19 cellular contexts compared by ENCODE assay signal in the genomic region with DNA sequence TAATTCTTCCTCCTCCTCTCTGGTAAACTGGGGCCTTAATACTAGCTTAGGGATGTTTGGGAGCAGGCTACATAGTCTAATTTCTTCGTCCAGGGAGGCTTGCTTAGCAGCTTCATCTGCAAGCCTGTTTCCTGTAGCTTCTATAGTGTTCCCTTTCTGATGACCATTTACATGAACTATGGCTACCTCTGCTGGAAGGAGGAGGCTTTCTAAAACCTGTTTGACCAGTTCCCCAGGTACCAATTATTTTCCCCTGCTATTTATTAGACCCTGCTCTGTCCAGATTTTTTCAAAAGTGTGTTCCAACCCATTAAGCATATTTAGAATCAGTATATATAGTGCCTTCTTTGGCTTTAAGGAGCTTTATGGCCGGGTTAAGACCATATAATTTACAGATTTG. TPM values are rescaled to one million over a fixed set of nuclear protein-coding genes. Genes with fewer than 3 reads are reported as not detected.
DNase-seq lines count a peak whose midpoint lies in the region; ATAC-seq and TF ChIP-seq lines count a peak whose summit lies in the region.
"Had no signal": no experiment of that assay in that cellular context is flagged by ENCODE, and none has a peak within 500 bp of the region (broad histone marks: within the 10 kb centered on the region; RNA-seq: fewer than 3 reads in every experiment).

No MANE protein-coding gene starts in this region.

- DNase-seq in ELF-1 (ENCODE audit: low read depth, low spot score) (peak; percentile 43), NCI-H2029 treated with DMSO at 0.1 percent for 48 hours (lab: John Stamatoyannopoulos, UW) (peak; percentile 14), WTC11 (ENCODE audit: low spot score) (no peak), trophoblast cell (peak; percentile 48 to 67), endothelial cell (ENCODE audit: low spot score) (no peak), progenitor cell of endocrine pancreas (ENCODE audit: low spot score, unreplicated experiment) (no peak), H9 (no peak)
- DNase-seq: activated CD4-positive, alpha-beta T cell treated with anti-CD3 and anti-CD28 coated beads for 36 hours; activated CD8-positive, alpha-beta memory T cell treated with anti-CD3 and anti-CD28 coated beads, Interleukin-2, amount 50 U/mL, for 4 hours; activated gamma-delta T cell treated with Interleukin-2 at 50 U/mL for 16 hours; AML-193; amygdala; heart left ventricle; NCI-H187 treated with DMSO at 0.1 percent for 48 hours; NCI-H69; nephron progenitor cell had no signal

- H3K27ac ChIP-seq in trophoblast cell (ENCODE audit: low read depth, low read length): no peak overlapping the region
- H3K27ac ChIP-seq in H9 (ENCODE audit: insufficient read length, low read depth, low read length): no peak overlapping the region
- H3K27ac ChIP-seq: heart left ventricle, SK-N-MC had no signal

- H3K4me2 ChIP-seq in trophoblast cell (ENCODE audit: low read length) (no peak overlapping the region), H9 (ENCODE audit: insufficient read depth, insufficient read length, low read length) (no peak overlapping the region)

- H4K91ac ChIP-seq in trophoblast cell (ENCODE audit: low read depth, low read length) (no peak overlapping the region), H9 (ENCODE audit: insufficient read length, low read depth, low read length) (no peak overlapping the region)

- WGBS in trophoblast cell (ENCODE audit: extremely low coverage, insufficient coverage, insufficient read length): no CpG with 5 or more reads among the region's 2 CpGs
- WGBS in H9 (ENCODE audit: extremely low coverage, insufficient read length, low lambda C conversion rate): no CpG with 5 or more reads among the region's 2 CpGs

- TF ChIP-seq CTCF in WTC11 (IDR thresholded peaks at IDR 0.05) (no peak), endothelial cell (IDR thresholded peaks at IDR 0.05; ENCODE audit: unreplicated experiment) (no peak), progenitor cell of endocrine pancreas (IDR thresholded peaks at IDR 0.05; ENCODE audit: unreplicated experiment) (no peak), H9 (conservative IDR thresholded peaks at IDR 0.05) (no peak)

- H3K4me1 Mint-ChIP-seq in WTC11 (peaks cover 27% of the 10 kb centered on the region), endothelial cell (ENCODE audit: unreplicated experiment) (no peaks in the 10 kb centered on the region), progenitor cell of endocrine pancreas (ENCODE audit: low read depth) (peaks cover 8% of the 10 kb centered on the region), H9 (peaks cover 8 to 15% of the 10 kb centered on the region in 2 experiments)
- H3K4me1 Mint-ChIP-seq: activated CD4-positive, alpha-beta T cell treated with anti-CD3 and anti-CD28 coated beads for 36 hours; nephron progenitor cell had no signal

- no peak overlapping the region for H4K5ac ChIP-seq in H9 (ENCODE audit: insufficient read length, low read depth, low read length)

- no peak overlapping the region for H2BK15ac ChIP-seq in H9 (ENCODE audit: low read depth, low read length)

- H3K36me3 ChIP-seq in trophoblast cell (ENCODE audit: control insufficient read depth in 1 of 2, insufficient read depth in 2 of 2, low read length in 2 of 2): no peaks in the 10 kb centered on the region
- H3K36me3 ChIP-seq: heart left ventricle had no signal

- no peak overlapping the region for H3K18ac ChIP-seq in trophoblast cell (ENCODE audit: low read length)
- no peak overlapping the region for H3K18ac ChIP-seq in H9 (ENCODE audit: insufficient read length, low read depth, low read length)

- no peak overlapping the region for H3K14ac ChIP-seq in trophoblast cell (ENCODE audit: low read length)
- no peak overlapping the region for H3K14ac ChIP-seq in H9 (ENCODE audit: insufficient read depth, low read length)

- H2BK120ac ChIP-seq in trophoblast cell (ENCODE audit: insufficient read depth, low read length, poor library complexity): no peak overlapping the region
- no peak overlapping the region for H2BK120ac ChIP-seq in H9 (ENCODE audit: low read depth, low read length, poor library complexity, severe bottlenecking)

- H3K23me2 ChIP-seq in H9 (ENCODE audit: insufficient read length, low read depth, low read length, poor library complexity, severe bottlenecking): no peaks in the 10 kb centered on the region

- H2BK12ac ChIP-seq in trophoblast cell (ENCODE audit: low read length): no peak overlapping the region
- H2BK12ac ChIP-seq in H9 (ENCODE audit: insufficient read length, low read depth, low read length): no peak overlapping the region

- H3K27me3 Mint-ChIP-seq in WTC11 (ENCODE audit: low read depth) (no peaks in the 10 kb centered on the region), endothelial cell (ENCODE audit: unreplicated experiment) (no peaks in the 10 kb centered on the region), progenitor cell of endocrine pancreas (no peaks in the 10 kb centered on the region), H9 (ENCODE audit: low read depth) (no peaks in the 10 kb centered on the region)
- H3K27me3 Mint-ChIP-seq: activated CD4-positive, alpha-beta T cell treated with anti-CD3 and anti-CD28 coated beads for 36 hours had no signal

- H2BK20ac ChIP-seq in H9 (ENCODE audit: low read depth, low read length, poor library complexity, severe bottlenecking): no peak overlapping the region

- POLR2A ChIA-PET in WTC11 (lab: Charles Lee): no interaction called here

- ATAC-seq in WTC11 (no peak; the same call in 1 of the 2 replicates), esophagus mucosa (no peak)
- ATAC-seq: activated CD4-positive, alpha-beta T cell treated with anti-CD3 and anti-CD28 coated beads for 36 hours; heart left ventricle; HepG2 had no signal

- H3K9me3 Mint-ChIP-seq in WTC11: peaks cover 36% of the 10 kb centered on the region
- H3K9me3 Mint-ChIP-seq in endothelial cell (ENCODE audit: unreplicated experiment): no peaks in the 10 kb centered on the region
- H3K9me3 Mint-ChIP-seq in progenitor cell of endocrine pancreas (ENCODE audit: low read depth): peaks cover 12% of the 10 kb centered on the region
- peaks cover 3 to 29% of the 10 kb centered on the region in 2 experiments; a peak in 4 of 5 replicates for H3K9me3 Mint-ChIP-seq in H9

- no peaks in the 10 kb centered on the region for H4K20me1 ChIP-seq in H9 (ENCODE audit: control insufficient read depth, insufficient read depth, insufficient read length)

- H3K9ac ChIP-seq in trophoblast cell (ENCODE audit: low read length) (no peak overlapping the region), H9 (ENCODE audit: extremely low read depth, insufficient read length, low read length) (no peak overlapping the region)

- no peak overlapping the region for H3K23ac ChIP-seq in trophoblast cell (ENCODE audit: low read length)
- H3K23ac ChIP-seq in H9 (ENCODE audit: insufficient read length, low read depth, low read length): no peak overlapping the region

- no peak overlapping the region for H3K4me3 Mint-ChIP-seq in WTC11
- H3K4me3 Mint-ChIP-seq in endothelial cell (ENCODE audit: unreplicated experiment): no peak overlapping the region
- H3K4me3 Mint-ChIP-seq in progenitor cell of endocrine pancreas (ENCODE audit: low read depth): no peak overlapping the region
- H3K4me3 Mint-ChIP-seq in H9: no peak overlapping the region
- H3K4me3 Mint-ChIP-seq: activated CD4-positive, alpha-beta T cell treated with anti-CD3 and anti-CD28 coated beads for 36 hours; nephron progenitor cell had no signal

- H4K8ac ChIP-seq in trophoblast cell (ENCODE audit: low read depth, low read length) (no peak overlapping the region), H9 (replicated peaks; ENCODE audit: insufficient read length, low read depth, low read length) (no peak overlapping the region)

- no peak overlapping the region for H3K56ac ChIP-seq in H9 (ENCODE audit: insufficient read length, low read depth, low read length)

- H3K4me3 ChIP-seq in trophoblast cell (ENCODE audit: low read depth, low read length): no peak overlapping the region
- H3K4me3 ChIP-seq: heart left ventricle, SK-N-MC had no signal

- no peak overlapping the region for H4K12ac ChIP-seq in trophoblast cell (ENCODE audit: low read depth, low read length)

- no peak overlapping the region for H3T11ph ChIP-seq in H9 (ENCODE audit: low read length)

- H3K9me3 ChIP-seq in trophoblast cell (ENCODE audit: insufficient read depth, low read depth, low read length) (no peaks in the 10 kb centered on the region), H9 (ENCODE audit: control insufficient read depth, low read depth, low read length) (no peaks in the 10 kb centered on the region)

- no peak overlapping the region for H2AK5ac ChIP-seq in trophoblast cell (ENCODE audit: low read length)
- H2AK5ac ChIP-seq in H9 (ENCODE audit: insufficient read length, low read length): no peak overlapping the region

- peaks cover 0 to 4% of the 10 kb centered on the region in 2 experiments for H3K4me1 ChIP-seq in trophoblast cell (ENCODE audit: control insufficient read depth in 1 of 2, insufficient read depth in 2 of 2, low read length in 2 of 2)
- H3K4me1 ChIP-seq in H9 (ENCODE audit: insufficient read depth, low read length): no peaks in the 10 kb centered on the region
- H3K4me1 ChIP-seq: heart left ventricle had no signal

- CTCF ChIA-PET in WTC11 (lab: Charles Lee): interaction anchor here (1.7 kb wide), 1 partner anchor 242 kb away, joined by 5 read pairs; no protein-coding TSS in a partner anchor

- H2BK5ac ChIP-seq in trophoblast cell (ENCODE audit: low read depth, low read length, poor library complexity) (no peak overlapping the region), H9 (ENCODE audit: insufficient read length, low read length) (no peak overlapping the region)

- H3K36me3 Mint-ChIP-seq in WTC11 (peaks cover 69% of the 10 kb centered on the region), endothelial cell (ENCODE audit: low read depth, unreplicated experiment) (peaks cover 14% of the 10 kb centered on the region), progenitor cell of endocrine pancreas (ENCODE audit: insufficient read depth) (peaks cover 22% of the 10 kb centered on the region), H9 (ENCODE audit: insufficient read depth in 1 of 3, low read depth in 3 of 3) (peaks cover 42 to 66% (median 52%) of the 10 kb centered on the region in 3 experiments)

- no peak overlapping the region for H3K4ac ChIP-seq in trophoblast cell (ENCODE audit: low read depth, low read length)
- no peak overlapping the region for H3K4ac ChIP-seq in H9 (ENCODE audit: low read depth, low read length)

- H3K79me1 ChIP-seq in trophoblast cell (ENCODE audit: low read length): no peaks in the 10 kb centered on the region
- H3K79me1 ChIP-seq in H9 (ENCODE audit: insufficient read depth, low read depth, low read length, poor library complexity, severe bottlenecking): no peaks in the 10 kb centered on the region

- H3K27me3 ChIP-seq in trophoblast cell (ENCODE audit: insufficient read depth, low read length) (no peaks in the 10 kb centered on the region), H9 (ENCODE audit: insufficient read depth, low read length) (no peaks in the 10 kb centered on the region)
- H3K27me3 ChIP-seq: heart left ventricle had no signal

- H2AFZ ChIP-seq in trophoblast cell (ENCODE audit: insufficient read depth, low read length, poor library complexity): no peak overlapping the region
- no peak overlapping the region for H2AFZ ChIP-seq in H9 (ENCODE audit: low read length)

- H3K79me2 ChIP-seq in trophoblast cell (ENCODE audit: control insufficient read depth, insufficient read depth, low read length, poor library complexity) (no peaks in the 10 kb centered on the region), H9 (ENCODE audit: insufficient read depth, low read length) (no peaks in the 10 kb centered on the region)

- H3K27ac Mint-ChIP-seq in WTC11: peak overlapping the region; percentile 73; the same call in 1 of the 2 replicates
- H3K27ac Mint-ChIP-seq in endothelial cell (ENCODE audit: unreplicated experiment): no peak overlapping the region
- H3K27ac Mint-ChIP-seq in progenitor cell of endocrine pancreas: no peak overlapping the region
- peak overlapping the region in 1 of 3 experiments; percentile 65; a peak in 1 of 7 replicates for H3K27ac Mint-ChIP-seq in H9
- H3K27ac Mint-ChIP-seq: activated CD4-positive, alpha-beta T cell treated with anti-CD3 and anti-CD28 coated beads for 36 hours; nephron progenitor cell had no signal

RNA-seq across cellular contexts. Expression of gene DNAH11, which starts 38.8 kb away (rescaled TPM):
- total RNA-seq in WTC11 (2021) (3.5 to 6.4 TPM (median 4.2 TPM) in 3 replicates), esophagus mucosa (1.1 TPM), endothelial cell (ENCODE audit: unreplicated experiment) (0.18 TPM), progenitor cell of endocrine pancreas (1.0 and 1.6 TPM in 2 replicates), H9 (2021) (1.8 and 2.5 TPM in 2 replicates)
- polyA plus RNA-seq in trophoblast cell (2013): 0.17 and 0.38 TPM in 2 replicates
- total RNA-seq: HepG2 had no signal
- polyA plus RNA-seq: HepG2 had no signal

Comparison
In these comparisons a context has a peak if more than half of its experiments do, and no peak if none do; other contexts are left out.
1. DNase-seq: peak in ELF-1 (single experiment), NCI-H2029 treated with DMSO at 0.1 percent for 48 hours (single experiment) and trophoblast cell (2 of 2); none in WTC11 (single experiment), endothelial cell (single experiment), progenitor cell of endocrine pancreas (single experiment) and H9 (single experiment).